ENCODE assay signal across 10 cellular contexts in genomic region chr1:201714542-201715276, GRCh38.
DNase-seq lines count a peak whose midpoint lies in the region; ATAC-seq, FAIRE-seq and TF ChIP-seq lines count a peak whose summit lies in the region.
"Had no signal": no experiment of that assay in that cellular context is flagged by ENCODE, and none has a peak within 500 bp of the region (broad histone marks: within the 10 kb centered on the region; RNA-seq: fewer than 3 reads in every experiment).

No MANE protein-coding gene starts in this region.

- peak overlapping the region; percentile 61 for H3K4me2 ChIP-seq in astrocyte (ENCODE audit: low read length)

- H3K9ac ChIP-seq in astrocyte (ENCODE audit: low read length) = peak overlapping the region; percentile 78

- H2AFZ ChIP-seq in astrocyte (ENCODE audit: low read depth, low read length) = no peak overlapping the region

- no peaks in the 10 kb centered on the region for H3K27me3 ChIP-seq in astrocyte (ENCODE audit: insufficient read depth, low read length)

- no peaks in the 10 kb centered on the region for H3K4me1 Mint-ChIP-seq in activated CD4-positive, alpha-beta T cell treated with anti-CD3 and anti-CD28 coated beads, Interleukin-2, amount 10 ng/mL, durations not matched to agents 24 days and 14 days
- peaks cover 54% of the 10 kb centered on the region for H3K4me1 Mint-ChIP-seq in astrocyte (ENCODE audit: low read depth, unreplicated experiment)

- no peak for TF ChIP-seq CTCF in astrocyte (IDR thresholded peaks at IDR 0.05; ENCODE audit: insufficient read depth, low read depth, low read length)

- no peak overlapping the region for H3K27ac Mint-ChIP-seq in activated CD4-positive, alpha-beta T cell treated with anti-CD3 and anti-CD28 coated beads, Interleukin-2, amount 10 ng/mL, durations not matched to agents 24 days and 14 days
- peak overlapping the region; percentile 100 for H3K27ac Mint-ChIP-seq in astrocyte (ENCODE audit: unreplicated experiment)
- H3K27ac Mint-ChIP-seq: activated B cell treated with CpG ODN at 0.5 μM for 24 hours had no signal

- H3K27me3 Mint-ChIP-seq in activated CD4-positive, alpha-beta T cell treated with anti-CD3 and anti-CD28 coated beads, Interleukin-2, amount 10 ng/mL, durations not matched to agents 24 days and 14 days = no peaks in the 10 kb centered on the region
- no peaks in the 10 kb centered on the region for H3K27me3 Mint-ChIP-seq in astrocyte (ENCODE audit: low read depth, unreplicated experiment)
- H3K27me3 Mint-ChIP-seq: activated B cell treated with CpG ODN at 0.5 μM for 24 hours had no signal

- peaks cover 27% of the 10 kb centered on the region for H3K36me3 ChIP-seq in astrocyte (ENCODE audit: insufficient read depth, low read length)

- H3K27ac ChIP-seq in astrocyte (ENCODE audit: low read depth, low read length) = peak overlapping the region; percentile 98
- H3K27ac ChIP-seq: C4-2B had no signal

- H3K9me3 ChIP-seq in astrocyte (ENCODE audit: insufficient read depth, low read depth, low read length) = no peaks in the 10 kb centered on the region

- H3K4me3 ChIP-seq in astrocyte (ENCODE audit: insufficient read depth, low read depth, low read length) = peak overlapping the region; percentile 0

- no peaks in the 10 kb centered on the region for H3K36me3 Mint-ChIP-seq in activated CD4-positive, alpha-beta T cell treated with anti-CD3 and anti-CD28 coated beads, Interleukin-2, amount 10 ng/mL, durations not matched to agents 24 days and 14 days (ENCODE audit: low read depth)
- peaks cover 12% of the 10 kb centered on the region for H3K36me3 Mint-ChIP-seq in astrocyte (ENCODE audit: low read depth, unreplicated experiment)

- intact Hi-C loops in activated CD4-positive, alpha-beta T cell treated with anti-CD3 and anti-CD28 coated beads, Interleukin-2, amount 10 ng/mL, durations not matched to agents 24 days and 14 days (cut with micrococcal nuclease) = no loop called here

- FAIRE-seq in astrocyte (lab: Jason Lieb, UNC) = peak; percentile 97

- peaks cover 73% of the 10 kb centered on the region for H3K4me1 ChIP-seq in astrocyte (ENCODE audit: insufficient read depth, low read length)

- peaks cover 5% of the 10 kb centered on the region for H4K20me1 ChIP-seq in astrocyte (ENCODE audit: insufficient read depth, low read length)

- H3K4me3 Mint-ChIP-seq in activated CD4-positive, alpha-beta T cell treated with anti-CD3 and anti-CD28 coated beads, Interleukin-2, amount 10 ng/mL, durations not matched to agents 24 days and 14 days = no peak overlapping the region
- no peak overlapping the region for H3K4me3 Mint-ChIP-seq in astrocyte (ENCODE audit: unreplicated experiment)
- H3K4me3 Mint-ChIP-seq: activated B cell treated with CpG ODN at 0.5 μM for 24 hours had no signal

- H3K9me3 Mint-ChIP-seq in activated CD4-positive, alpha-beta T cell treated with anti-CD3 and anti-CD28 coated beads, Interleukin-2, amount 10 ng/mL, durations not matched to agents 24 days and 14 days = no peaks in the 10 kb centered on the region
- no peaks in the 10 kb centered on the region for H3K9me3 Mint-ChIP-seq in astrocyte (ENCODE audit: unreplicated experiment)
- H3K9me3 Mint-ChIP-seq: activated B cell treated with CpG ODN at 0.5 μM for 24 hours had no signal

- H3K79me2 ChIP-seq in astrocyte (ENCODE audit: insufficient read depth, low read length) = peaks cover 75% of the 10 kb centered on the region

- peak; percentile 16 for DNase-seq in activated CD4-positive, alpha-beta T cell treated with anti-CD3 and anti-CD28 coated beads for 48 hours
- no peak for DNase-seq in activated CD4-positive, alpha-beta T cell treated with anti-CD3 and anti-CD28 coated beads, Interleukin-2, amount 10 ng/mL, durations not matched to agents 24 days and 14 days
- DNase-seq in astrocyte (ENCODE audit: low read depth) (peak; percentile 100), iPS-NIHi7 (ENCODE audit: extremely low spot score) (peak; percentile 64), superior temporal gyrus (ENCODE audit: extremely low spot score) (peak; percentile 71), NCI-H187 treated with DMSO at 0.1 percent for 48 hours (lab: John Stamatoyannopoulos, UW) (no peak)
- no peak for DNase-seq in stimulated activated CD4-positive, alpha-beta T cell treated with anti-CD3 and anti-CD28 coated beads, Interleukin-4, amount 100 ng/mL, for 24 hours
- DNase-seq: activated B cell treated with CpG ODN at 0.5 μM for 24 hours had no signal

- no peak for ATAC-seq in GM21576 (IDR thresholded peaks at IDR 0.05; ENCODE audit: unreplicated experiment)

Comparison
In these comparisons a context has a peak if more than half of its experiments do, and no peak if none do; other contexts are left out.
1. DNase-seq: peak in activated CD4-positive, alpha-beta T cell treated with anti-CD3 and anti-CD28 coated beads for 48 hours (single experiment), astrocyte (single experiment), iPS-NIHi7 (single experiment) and superior temporal gyrus (single experiment); none in activated CD4-positive, alpha-beta T cell treated with anti-CD3 and anti-CD28 coated beads, Interleukin-2, amount 10 ng/mL, durations not matched to agents 24 days and 14 days (single experiment), stimulated activated CD4-positive, alpha-beta T cell treated with anti-CD3 and anti-CD28 coated beads, Interleukin-4, amount 100 ng/mL, for 24 hours (single experiment) and NCI-H187 treated with DMSO at 0.1 percent for 48 hours (single experiment).